Comparison of ENCODE assay signal across 8 cellular contexts in genomic region chr11:3867209-3868071, GRCh38. TPM values are rescaled to one million over a fixed set of nuclear protein-coding genes. Genes with fewer than 3 reads are reported as not detected.
A peak's percentile ranks its signal among the peaks of the same experiment; 100 is the strongest.
DNase-seq lines count a peak whose midpoint lies in the region; ATAC-seq and TF ChIP-seq lines count a peak whose summit lies in the region.

No MANE protein-coding gene starts in this region.

- H4K8ac ChIP-seq in IMR-90 (ENCODE audit: low read depth in 2 of 2, low read length in 2 of 2), result no peak overlapping the region

- H3K9ac ChIP-seq in IMR-90 (ENCODE audit: low read depth, low read length), result no peak overlapping the region

- peak overlapping the region; percentile 56 for H3K18ac ChIP-seq in IMR-90 (ENCODE audit: low read depth, low read length)

- H2BK5ac ChIP-seq in IMR-90 (ENCODE audit: low read depth, low read length, poor library complexity, severe bottlenecking), result no peak overlapping the region

- no peak overlapping the region for H3K27ac ChIP-seq in IMR-90 (ENCODE audit: insufficient read depth, low read length)
- H3K27ac ChIP-seq in sigmoid colon, result peak overlapping the region; percentile 4 to 75 (median 68)

- peaks cover 34 to 46% of the 10 kb centered on the region in 2 experiments for H3K79me1 ChIP-seq in IMR-90 (ENCODE audit: low read depth in 1 of 2, low read length in 2 of 2)

- H3K14ac ChIP-seq in IMR-90 (replicated peaks; ENCODE audit: low read depth, low read length), result peak overlapping the region; percentile 17; the same call in 1 of the 2 replicates

- intact Hi-C loops in IMR-90 (cut with micrococcal nuclease) (no loop called here), sigmoid colon (cut with DNase I) (no loop called here)

- TF ChIP-seq CTCF in IMR-90 (conservative IDR thresholded peaks at IDR 0.05; ENCODE audit: low read depth, low read length), result no peak
- no peak for TF ChIP-seq CTCF in sigmoid colon (IDR thresholded peaks at IDR 0.05)
- TF ChIP-seq CTCF in GM20000 (IDR thresholded peaks at IDR 0.05; ENCODE audit: extremely low read depth, missing control alignments), result no peak

- H3K9me3 ChIP-seq in IMR-90 (ENCODE audit: control insufficient read depth, insufficient read depth, low read length) (no peaks in the 10 kb centered on the region), sigmoid colon (no peaks in the 10 kb centered on the region)

- no TSS peak for BruUV-seq in IMR-90 (replicated peaks; lab: Mats Ljungman, UMichigan)

- H3K36me3 ChIP-seq in IMR-90 (ENCODE audit: control insufficient read depth, insufficient read depth, low read length), result no peaks in the 10 kb centered on the region
- H3K36me3 ChIP-seq in sigmoid colon, result no peaks in the 10 kb centered on the region

- in situ Hi-C loops in IMR-90 (cut with MboI; ENCODE audit: low sequenced_read_pairs), result no loop called here

- H2AK5ac ChIP-seq in IMR-90 (ENCODE audit: low read depth, low read length), result no peak overlapping the region; the same call in 1 of the 2 replicates

- H3K27me3 ChIP-seq in IMR-90 (ENCODE audit: control insufficient read depth, insufficient read depth, low read length) (no peaks in the 10 kb centered on the region), sigmoid colon (no peaks in the 10 kb centered on the region)

- H3K4me1 ChIP-seq in IMR-90 (ENCODE audit: control insufficient read depth, insufficient read depth, low read length) (peaks cover 16% of the 10 kb centered on the region), sigmoid colon (peaks cover 0 to 49% (median 40%) of the 10 kb centered on the region in 4 donors)

- TF ChIP-seq RAD21 in IMR-90 (IDR thresholded peaks at IDR 0.05; ENCODE audit: low read length), result no peak

- DNase-seq in stimulated activated CD4-positive, alpha-beta T cell treated with anti-CD3 and anti-CD28 coated beads, Interleukin-15, amount 100 ng/mL, for 24 hours, result peak; percentile 34
- no peak for DNase-seq in stimulated activated CD4-positive, alpha-beta T cell treated with anti-CD3 and anti-CD28 coated beads, Interleukin-4, amount 100 ng/mL, for 1 hour
- no peak for DNase-seq in IMR-90
- DNase-seq in erythroblast (lab: John Stamatoyannopoulos, UW), result peak; percentile 69 to 89
- DNase-seq in sigmoid colon, result no peak
- no peak for DNase-seq in amniotic stem cell (lab: John Stamatoyannopoulos, UW)
- no peak for DNase-seq in GM20000 (ENCODE audit: low spot score)
- DNase-seq in middle frontal gyrus (ENCODE audit: extremely low spot score, low spot score), result no peak

- peak overlapping the region; percentile 5; the same call in 1 of the 2 replicates for H3K4me2 ChIP-seq in IMR-90 (ENCODE audit: low read depth, low read length)

- H3K56ac ChIP-seq in IMR-90 (ENCODE audit: extremely low read depth, insufficient read depth, low read length), result no peak overlapping the region

- TF ChIP-seq EP300 in sigmoid colon (IDR thresholded peaks at IDR 0.05), result no peak

- H2BK20ac ChIP-seq in IMR-90 (ENCODE audit: low read depth, low read length), result no peak overlapping the region

- 0 out of 2 replicates have a peak, but pooled peaks have one; percentile 28 for ATAC-seq in IMR-90 (ENCODE audit: low read depth)

- H2BK120ac ChIP-seq in IMR-90 (ENCODE audit: low read depth, low read length), result no peak overlapping the region

- H3K4me3 ChIP-seq in IMR-90 (ENCODE audit: insufficient read depth, low read depth, low read length) (no peak overlapping the region), sigmoid colon (no peak overlapping the region)

- no peak overlapping the region for H2AFZ ChIP-seq in IMR-90 (replicated peaks; ENCODE audit: low read length, poor library complexity)

- peak overlapping the region; percentile 63; the same call in 1 of the 2 replicates for H3K4ac ChIP-seq in IMR-90 (ENCODE audit: low read depth, low read length)

- TF ChIP-seq POLR2A in IMR-90 (IDR thresholded peaks at IDR 0.05; ENCODE audit: low read depth, low read length) (no peak), erythroblast (IDR thresholded peaks at IDR 0.05; ENCODE audit: low read length) (no peak), sigmoid colon (IDR thresholded peaks at IDR 0.05) (no peak)

- no peaks in the 10 kb centered on the region for H4K20me1 ChIP-seq in IMR-90 (ENCODE audit: insufficient read depth, low read length)

- H4K91ac ChIP-seq in IMR-90 (ENCODE audit: insufficient read depth, low read depth, low read length), result 0 out of 2 replicates have a peak overlapping the region, but pooled peaks have one; percentile 13

- no peak overlapping the region for H2AK9ac ChIP-seq in IMR-90 (replicated peaks; ENCODE audit: low read depth, low read length, poor library complexity)

- peak overlapping the region; percentile 12; the same call in 1 of the 2 replicates for H4K5ac ChIP-seq in IMR-90 (ENCODE audit: low read depth, low read length)

- peaks cover 9% of the 10 kb centered on the region; the same call in 1 of the 2 replicates for H3K9me1 ChIP-seq in IMR-90 (ENCODE audit: insufficient read depth, low read length)

- POLR2A ChIA-PET in IMR-90 (lab: Charles Lee; ENCODE audit: unreplicated experiment), result interaction anchor here (0.6 kb wide), 1 partner anchor 8 kb away, joined by 8 read pairs; no protein-coding TSS in a partner anchor

- H3K23ac ChIP-seq in IMR-90 (ENCODE audit: low read depth, low read length), result no peak overlapping the region; the same call in 1 of the 2 replicates

- CTCF ChIA-PET in IMR-90 (lab: Yijun Ruan, JAX), result interaction anchor here (1.2 to 1.9 kb wide), 3 partner anchors 13 to 206 kb away, joined by 3 to 11 read pairs (median 8); partner anchors contain the start of gene STIM1

- WGBS in IMR-90 (ENCODE audit: extremely low coverage in 2 of 2, insufficient read length in 1 of 2), 2 experiments, result 53% methylated on average over 3 of the region's 6 CpGs; no CpG with 5 or more reads in 1 of the 2 experiments
- 47 to 52% methylated on average over 6 of the region's 6 CpGs for WGBS in sigmoid colon, 2 donors

- no peak overlapping the region for H2BK15ac ChIP-seq in IMR-90 (ENCODE audit: low read depth, low read length)

- dilution Hi-C loops in IMR-90 (cut with HindIII; ENCODE audit: low sequenced_read_pairs, unreplicated experiment), result no loop called here

TF ChIP-seq in IMR-90, 13 proteins besides CTCF, POLR2A, EP300 and RAD21:
- TF ChIP-seq USF2 (IDR thresholded peaks at IDR 0.05; ENCODE audit: low read depth, low read length) (no peak), BHLHE40 (IDR thresholded peaks at IDR 0.05; ENCODE audit: low read depth, low read length) (no peak), FOS (IDR thresholded peaks at IDR 0.05; ENCODE audit: low read depth, low read length) (no peak), RFX5 (IDR thresholded peaks at IDR 0.05; ENCODE audit: low read depth, low read length) (no peak), CHD1 (IDR thresholded peaks at IDR 0.05; ENCODE audit: low read depth, low read length) (no peak), RCOR1 (IDR thresholded peaks at IDR 0.05; ENCODE audit: insufficient replicate concordance, low read length) (no peak), ELK1 (IDR thresholded peaks at IDR 0.05; ENCODE audit: borderline replicate concordance, low read depth, low read length) (no peak), CEBPB (IDR thresholded peaks at IDR 0.05; ENCODE audit: low read depth, low read length) (no peak)
TF ChIP-seq in IMR-90: peak in this region for 0.

RNA-seq across cellular contexts. Expression of gene STIM1, which starts 12.0 kb away (rescaled TPM):
- total RNA-seq in IMR-90 (2012; rRNA removed) (13.9 and 17.9 TPM in 2 replicates), sigmoid colon (10 to 100 TPM; 24.7 to 37.4 (median 30.4) TPM)
- polyA plus RNA-seq in IMR-90 (2012; rRNA removed) (19.2 and 23.0 TPM in 2 replicates), sigmoid colon (10 to 100 TPM in 2 of 3 donors, 1 to 10 TPM in 1; 5.3 to 44.8 (median 15.6) TPM)
- polyA plus RNA-seq in IMR-90 (2012; cell fraction: cytosol; rRNA removed), result 24.2 and 28.5 TPM in 2 replicates
- polyA plus RNA-seq in IMR-90 (2012; cell fraction: nucleus; rRNA removed; ENCODE audit: low replicate concordance), result 34.8 and 44.6 TPM in 2 replicates

RNA-seq across cellular contexts. Expression of gene RHOG, which starts 26.7 kb away (rescaled TPM):
- 16.3 and 20.6 TPM in 2 replicates for total RNA-seq in IMR-90 (2012; rRNA removed)
- 106 and 114 TPM in 2 replicates for polyA plus RNA-seq in IMR-90 (2012; rRNA removed)
- 41.7 and 123 TPM in 2 replicates for polyA plus RNA-seq in IMR-90 (2012; cell fraction: cytosol; rRNA removed)
- 16.5 and 40.2 TPM in 2 replicates for polyA plus RNA-seq in IMR-90 (2012; cell fraction: nucleus; rRNA removed; ENCODE audit: low replicate concordance)
- 10 to 100 TPM; 37.3 to 48.7 (median 46.0) TPM for total RNA-seq in sigmoid colon
- 10 to 100 TPM; 59.5 to 90.3 (median 81.8) TPM for polyA plus RNA-seq in sigmoid colon

RNA-seq across cellular contexts. Expression of gene PGAP2, which starts 59.1 kb away (rescaled TPM):
- total RNA-seq in IMR-90 (2012; rRNA removed), result 10.6 TPM in 2 replicates
- polyA plus RNA-seq in IMR-90 (2012; rRNA removed), result 31.3 and 36.7 TPM in 2 replicates
- polyA plus RNA-seq in IMR-90 (2012; cell fraction: cytosol; rRNA removed), result 22.4 and 36.8 TPM in 2 replicates
- polyA plus RNA-seq in IMR-90 (2012; cell fraction: nucleus; rRNA removed; ENCODE audit: low replicate concordance), result 74.5 and 92.9 TPM in 2 replicates
- 1 to 10 TPM; 3.7 to 7.1 (median 4.5) TPM for total RNA-seq in sigmoid colon
- polyA plus RNA-seq in sigmoid colon, result 10 to 100 TPM in 2 of 3 donors, 1 to 10 TPM in 1; 6.9 to 19.4 (median 11.4) TPM

Comparison
In these comparisons a context has a peak if more than half of its experiments do, and no peak if none do; other contexts are left out.
1. DNase-seq: peak in stimulated activated CD4-positive, alpha-beta T cell treated with anti-CD3 and anti-CD28 coated beads, Interleukin-15, amount 100 ng/mL, for 24 hours (single experiment) and erythroblast (2 of 2); none in stimulated activated CD4-positive, alpha-beta T cell treated with anti-CD3 and anti-CD28 coated beads, Interleukin-4, amount 100 ng/mL, for 1 hour (single experiment), IMR-90 (single experiment), sigmoid colon (single experiment), amniotic stem cell (single experiment), GM20000 (single experiment) and middle frontal gyrus (single experiment).